In genomic region chr2:221924551-221924950, GRCh38 we compare ENCODE assay signal across 18 cellular contexts.
DNase-seq lines count a peak whose midpoint lies in the region.
"Had no signal": no experiment of that assay in that cellular context is flagged by ENCODE, and none has a peak within 500 bp of the region (broad histone marks: within the 10 kb centered on the region; RNA-seq: fewer than 3 reads in every experiment).

No MANE protein-coding gene starts in this region.

- H3K27me3 Mint-ChIP-seq in activated CD4-positive, alpha-beta T cell treated with anti-CD3 and anti-CD28 coated beads, Interleukin-2, amount 10 ng/mL, durations not matched to agents 7 days and 5 days, result no peaks in the 10 kb centered on the region
- H3K27me3 Mint-ChIP-seq: B cell; CD4-positive, CD25-positive, alpha-beta regulatory T cell had no signal

- POLR2A ChIA-PET in activated CD4-positive, alpha-beta T cell treated with anti-CD3 and anti-CD28 coated beads, Interleukin-2, amount 10 ng/mL, durations not matched to agents 7 days and 5 days (lab: Charles Lee), result no interaction called here

- H3K36me3 Mint-ChIP-seq in activated CD4-positive, alpha-beta T cell treated with anti-CD3 and anti-CD28 coated beads, Interleukin-2, amount 10 ng/mL, durations not matched to agents 7 days and 5 days (ENCODE audit: low read depth), result no peaks in the 10 kb centered on the region
- H3K36me3 Mint-ChIP-seq: CD4-positive, CD25-positive, alpha-beta regulatory T cell; CD8-positive, alpha-beta T cell had no signal

- CTCF ChIA-PET in activated CD4-positive, alpha-beta T cell treated with anti-CD3 and anti-CD28 coated beads, Interleukin-2, amount 10 ng/mL, durations not matched to agents 7 days and 5 days (lab: Charles Lee), result no interaction called here

- H3K27ac Mint-ChIP-seq in activated CD4-positive, alpha-beta T cell treated with anti-CD3 and anti-CD28 coated beads, Interleukin-2, amount 10 ng/mL, durations not matched to agents 7 days and 5 days, result no peak overlapping the region
- H3K27ac Mint-ChIP-seq: B cell; CD4-positive, CD25-positive, alpha-beta regulatory T cell; CD8-positive, alpha-beta T cell had no signal

- peak overlapping the region; percentile 40 for H3K27ac ChIP-seq in caudate nucleus (ENCODE audit: low read depth, low read length)
- H3K27ac ChIP-seq: BLaER1, C4-2B had no signal

- peak; percentile 22 for DNase-seq in COLO829 (ENCODE audit: low spot score)
- no peak for DNase-seq in caudate nucleus (lab: John Stamatoyannopoulos, UW)
- peak; percentile 46 for DNase-seq in medulla oblongata (ENCODE audit: extremely low spot score)
- DNase-seq in superior temporal gyrus (ENCODE audit: extremely low spot score), result peak; percentile 48
- no peak for DNase-seq in activated CD8-positive, alpha-beta memory T cell treated with anti-CD3 and anti-CD28 coated beads, Interleukin-2, amount 50 U/mL, for 4 hours
- no peak for DNase-seq in activated CD4-positive, alpha-beta T cell treated with anti-CD3 and anti-CD28 coated beads, Interleukin-2, amount 10 ng/mL, durations not matched to agents 7 days and 5 days
- DNase-seq in NCI-H1105 treated with DMSO at 0.1 percent for 48 hours (lab: John Stamatoyannopoulos, UW), result no peak
- DNase-seq: CD4-positive, CD25-positive, alpha-beta regulatory T cell; CD8-positive, alpha-beta T cell; DMS 273 treated with DMSO at 0.1 percent for 48 hours; DMS79; EL; GDM1; GOT3; HCEC 1CT had no signal

- no peaks in the 10 kb centered on the region for H3K9me3 Mint-ChIP-seq in activated CD4-positive, alpha-beta T cell treated with anti-CD3 and anti-CD28 coated beads, Interleukin-2, amount 10 ng/mL, durations not matched to agents 7 days and 5 days
- H3K9me3 Mint-ChIP-seq: CD8-positive, alpha-beta T cell had no signal

- no peak overlapping the region for H3K4me3 Mint-ChIP-seq in activated CD4-positive, alpha-beta T cell treated with anti-CD3 and anti-CD28 coated beads, Interleukin-2, amount 10 ng/mL, durations not matched to agents 7 days and 5 days
- H3K4me3 Mint-ChIP-seq: B cell; CD4-positive, CD25-positive, alpha-beta regulatory T cell; CD8-positive, alpha-beta T cell had no signal

- H3K4me1 Mint-ChIP-seq in activated CD4-positive, alpha-beta T cell treated with anti-CD3 and anti-CD28 coated beads, Interleukin-2, amount 10 ng/mL, durations not matched to agents 7 days and 5 days, result no peaks in the 10 kb centered on the region
- H3K4me1 Mint-ChIP-seq: B cell; CD4-positive, CD25-positive, alpha-beta regulatory T cell had no signal

Comparison
In these comparisons a context has a peak if more than half of its experiments do, and no peak if none do; other contexts are left out.
1. DNase-seq: peak in COLO829 (single experiment), medulla oblongata (single experiment) and superior temporal gyrus (single experiment); none in caudate nucleus (0 of 61), activated CD8-positive, alpha-beta memory T cell treated with anti-CD3 and anti-CD28 coated beads, Interleukin-2, amount 50 U/mL, for 4 hours (single experiment), activated CD4-positive, alpha-beta T cell treated with anti-CD3 and anti-CD28 coated beads, Interleukin-2, amount 10 ng/mL, durations not matched to agents 7 days and 5 days (single experiment) and NCI-H1105 treated with DMSO at 0.1 percent for 48 hours (single experiment).